In the genomic region with DNA sequence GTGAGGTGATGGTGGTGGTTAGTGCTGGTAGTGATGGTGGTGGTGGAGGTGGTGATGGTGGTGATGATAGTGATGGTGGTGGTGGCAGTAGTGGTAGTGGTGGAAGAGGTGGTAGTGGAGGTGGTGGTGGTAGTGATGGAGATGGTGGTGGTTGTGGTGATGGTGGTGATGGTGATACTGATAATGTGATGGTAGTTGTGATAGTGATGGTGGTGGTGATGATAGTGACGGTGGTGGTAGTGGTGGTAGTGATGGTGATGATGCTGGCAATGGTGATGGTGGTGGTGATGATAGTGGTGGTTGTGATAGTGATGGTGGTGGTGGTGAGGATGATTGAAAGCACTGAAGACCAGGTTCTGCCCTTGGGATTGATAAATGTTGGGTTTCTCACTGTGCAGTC, we compare ENCODE assay signal across 15 cellular contexts.
A peak's percentile ranks its signal among the peaks of the same experiment; 100 is the strongest.
DNase-seq lines count a peak whose midpoint lies in the region; ATAC-seq and TF ChIP-seq lines count a peak whose summit lies in the region.
"Had no signal": no experiment of that assay in that cellular context is flagged by ENCODE, and none has a peak within 500 bp of the region (broad histone marks: within the 10 kb centered on the region; RNA-seq: fewer than 3 reads in every experiment).

No MANE protein-coding gene starts in this region.

- no peak for DNase-seq in stimulated activated naive CD8-positive, alpha-beta T cell treated with anti-CD3 and anti-CD28 coated beads, Interleukin-15, Interleukin-2, amounts not matched to agents 100 U/mL and 50 U/mL, for 24 hours
- DNase-seq in IMR-90 (no peak), neural progenitor cell (ENCODE audit: low spot score) (no peak), NCI-H1694 (lab: John Stamatoyannopoulos, UW) (no peak), AG08395 (ENCODE audit: low spot score) (no peak)
- DNase-seq: ACHN; AML-193; Caco-2; CD4-positive, alpha-beta T cell; GM23248; KBM-7 had no signal

- no peak overlapping the region for H3K23ac ChIP-seq in IMR-90 (ENCODE audit: low read depth, low read length)

- H3K27me3 ChIP-seq in IMR-90 (ENCODE audit: control insufficient read depth, insufficient read depth, low read length) (peaks cover 3% of the 10 kb centered on the region; the same call in 1 of the 2 replicates), neural progenitor cell (no peaks in the 10 kb centered on the region)

- H3K4me2 ChIP-seq in IMR-90 (ENCODE audit: low read depth, low read length): no peak overlapping the region
- H3K4me2 ChIP-seq in neural progenitor cell: no peak overlapping the region

- TF ChIP-seq POLR2A in IMR-90 (IDR thresholded peaks at IDR 0.05; ENCODE audit: low read depth, low read length): no peak

- peak overlapping the region; percentile 9 for H3K27ac Mint-ChIP-seq in stimulated activated naive CD8-positive, alpha-beta T cell treated with anti-CD3 and anti-CD28 coated beads, Interleukin-15, Interleukin-2, amounts not matched to agents 100 ng/mL and 50 ng/mL, for 24 hours
- H3K27ac Mint-ChIP-seq in neural progenitor cell: peak overlapping the region; percentile 25
- H3K27ac Mint-ChIP-seq: CD4-positive, alpha-beta T cell had no signal

- no peaks in the 10 kb centered on the region for H3K4me1 Mint-ChIP-seq in stimulated activated naive CD8-positive, alpha-beta T cell treated with anti-CD3 and anti-CD28 coated beads, Interleukin-15, Interleukin-2, amounts not matched to agents 100 ng/mL and 50 ng/mL, for 24 hours (ENCODE audit: low read depth)
- H3K4me1 Mint-ChIP-seq in neural progenitor cell: peaks cover 22% of the 10 kb centered on the region

- BruUV-seq in IMR-90 (replicated peaks; lab: Mats Ljungman, UMichigan): no TSS peak

- H3K9me3 Mint-ChIP-seq in stimulated activated naive CD8-positive, alpha-beta T cell treated with anti-CD3 and anti-CD28 coated beads, Interleukin-15, Interleukin-2, amounts not matched to agents 100 ng/mL and 50 ng/mL, for 24 hours: no peaks in the 10 kb centered on the region
- H3K9me3 Mint-ChIP-seq in neural progenitor cell: peaks cover 4% of the 10 kb centered on the region

- no peak overlapping the region for H4K8ac ChIP-seq in IMR-90 (ENCODE audit: low read depth in 2 of 2, low read length in 2 of 2)

- H3K56ac ChIP-seq in IMR-90 (ENCODE audit: extremely low read depth, insufficient read depth, low read length): no peak overlapping the region

- no peak overlapping the region for H3K4me3 Mint-ChIP-seq in stimulated activated naive CD8-positive, alpha-beta T cell treated with anti-CD3 and anti-CD28 coated beads, Interleukin-15, Interleukin-2, amounts not matched to agents 100 ng/mL and 50 ng/mL, for 24 hours
- H3K4me3 Mint-ChIP-seq in neural progenitor cell: peak overlapping the region; percentile 39
- H3K4me3 Mint-ChIP-seq: CD4-positive, alpha-beta T cell had no signal

- no peaks in the 10 kb centered on the region; the same call in 1 of the 2 replicates for H3K9me1 ChIP-seq in IMR-90 (ENCODE audit: insufficient read depth, low read length)

- H4K5ac ChIP-seq in IMR-90 (ENCODE audit: low read depth, low read length): no peak overlapping the region

- no peak overlapping the region for H2BK15ac ChIP-seq in IMR-90 (ENCODE audit: low read depth, low read length)

- H2AK5ac ChIP-seq in IMR-90 (ENCODE audit: low read depth, low read length): no peak overlapping the region

- H3K4me1 ChIP-seq in IMR-90 (ENCODE audit: control insufficient read depth, insufficient read depth, low read length) (no peaks in the 10 kb centered on the region), neural progenitor cell (peaks cover 9% of the 10 kb centered on the region)
- H3K4me1 ChIP-seq: Caco-2 had no signal

- no peak overlapping the region for H3K27ac ChIP-seq in IMR-90 (ENCODE audit: insufficient read depth, low read length)
- H3K27ac ChIP-seq in neural progenitor cell: no peak overlapping the region
- H3K27ac ChIP-seq: C4-2B, GM23248 had no signal

- TF ChIP-seq RAD21 in IMR-90 (IDR thresholded peaks at IDR 0.05; ENCODE audit: low read length): no peak

- ATAC-seq in stimulated activated naive CD8-positive, alpha-beta T cell treated with anti-CD3 and anti-CD28 coated beads, Interleukin-15, Interleukin-2, amounts not matched to agents 100 U/mL and 50 U/mL, for 24 hours: no peak
- ATAC-seq in IMR-90 (ENCODE audit: low read depth) (no peak), GM21528 (IDR thresholded peaks at IDR 0.05; ENCODE audit: low FRiP score, unreplicated experiment) (no peak)
- ATAC-seq: HCT116 had no signal

- no peaks in the 10 kb centered on the region for H3F3A ChIP-seq in neural progenitor cell (ENCODE audit: low read depth)

- TF ChIP-seq CTCF in IMR-90 (conservative IDR thresholded peaks at IDR 0.05; ENCODE audit: low read depth, low read length) (no peak), neural progenitor cell (IDR thresholded peaks at IDR 0.05) (no peak)

- POLR2A ChIA-PET in IMR-90 (lab: Charles Lee; ENCODE audit: unreplicated experiment): no interaction called here

- H3K9ac ChIP-seq in IMR-90 (ENCODE audit: low read depth, low read length) (no peak overlapping the region), neural progenitor cell (no peak overlapping the region)
- H3K9ac ChIP-seq: GM23248 had no signal

- H3K4me3 ChIP-seq in IMR-90 (ENCODE audit: insufficient read depth, low read depth, low read length): no peak overlapping the region
- H3K4me3 ChIP-seq in neural progenitor cell: no peak overlapping the region
- H3K4me3 ChIP-seq: GM23248 had no signal

- no peak overlapping the region for H2BK20ac ChIP-seq in IMR-90 (ENCODE audit: low read depth, low read length)

- H4K20me1 ChIP-seq in IMR-90 (ENCODE audit: insufficient read depth, low read length) (no peaks in the 10 kb centered on the region), neural progenitor cell (ENCODE audit: low read depth) (no peaks in the 10 kb centered on the region)

- no peaks in the 10 kb centered on the region for H3K79me2 ChIP-seq in neural progenitor cell (ENCODE audit: low read depth)

- no peak overlapping the region for H2AK9ac ChIP-seq in IMR-90 (replicated peaks; ENCODE audit: low read depth, low read length, poor library complexity)

- in situ Hi-C loops in IMR-90 (cut with MboI; ENCODE audit: low sequenced_read_pairs): no loop called here

- dilution Hi-C loops in IMR-90 (cut with HindIII; ENCODE audit: low sequenced_read_pairs, unreplicated experiment): no loop called here

- H3K14ac ChIP-seq in IMR-90 (replicated peaks; ENCODE audit: low read depth, low read length): no peak overlapping the region

- H2BK120ac ChIP-seq in IMR-90 (ENCODE audit: low read depth, low read length): no peak overlapping the region

- CTCF ChIA-PET in IMR-90 (lab: Yijun Ruan, JAX): no interaction called here

- H3K36me3 Mint-ChIP-seq in stimulated activated naive CD8-positive, alpha-beta T cell treated with anti-CD3 and anti-CD28 coated beads, Interleukin-15, Interleukin-2, amounts not matched to agents 100 ng/mL and 50 ng/mL, for 24 hours (ENCODE audit: low read depth): no peaks in the 10 kb centered on the region
- no peaks in the 10 kb centered on the region for H3K36me3 Mint-ChIP-seq in neural progenitor cell

- no peak overlapping the region for H2AFZ ChIP-seq in IMR-90 (replicated peaks; ENCODE audit: low read length, poor library complexity)
- no peak overlapping the region for H2AFZ ChIP-seq in neural progenitor cell (replicated peaks)
- H2AFZ ChIP-seq: GM23248 had no signal

- H2BK5ac ChIP-seq in IMR-90 (ENCODE audit: low read depth, low read length, poor library complexity, severe bottlenecking): peak overlapping the region; percentile 19

- H3K27me3 Mint-ChIP-seq in stimulated activated naive CD8-positive, alpha-beta T cell treated with anti-CD3 and anti-CD28 coated beads, Interleukin-15, Interleukin-2, amounts not matched to agents 100 ng/mL and 50 ng/mL, for 24 hours: no peaks in the 10 kb centered on the region
- H3K27me3 Mint-ChIP-seq in neural progenitor cell (ENCODE audit: insufficient read depth, low read depth): peaks cover 10% of the 10 kb centered on the region
- H3K27me3 Mint-ChIP-seq: CD4-positive, alpha-beta T cell had no signal

- H3K36me3 ChIP-seq in IMR-90 (ENCODE audit: control insufficient read depth, insufficient read depth, low read length): no peaks in the 10 kb centered on the region
- no peaks in the 10 kb centered on the region for H3K36me3 ChIP-seq in neural progenitor cell

- no peak overlapping the region for H4K91ac ChIP-seq in IMR-90 (ENCODE audit: insufficient read depth, low read depth, low read length)

- H3K9me3 ChIP-seq in IMR-90 (ENCODE audit: control insufficient read depth, insufficient read depth, low read length) (no peaks in the 10 kb centered on the region), neural progenitor cell (ENCODE audit: low read depth) (no peaks in the 10 kb centered on the region)
- H3K9me3 ChIP-seq: Caco-2 had no signal

- WGBS in IMR-90 (ENCODE audit: extremely low coverage in 2 of 2, insufficient read length in 1 of 2), 2 experiments: 0% methylated on average over 1 of the region's 1 CpG; no CpG with 5 or more reads in 1 of the 2 experiments

- H3K18ac ChIP-seq in IMR-90 (ENCODE audit: low read depth, low read length): no peak overlapping the region

- H3K79me1 ChIP-seq in IMR-90 (ENCODE audit: low read depth in 1 of 2, low read length in 2 of 2): no peaks in the 10 kb centered on the region

- intact Hi-C loops in IMR-90 (cut with micrococcal nuclease): no loop called here

- H3K4ac ChIP-seq in IMR-90 (ENCODE audit: low read depth, low read length): no peak overlapping the region

TF ChIP-seq in IMR-90, 13 proteins besides CTCF, POLR2A, EP300 and RAD21 (continues in another document):
- TF ChIP-seq SMC3 (IDR thresholded peaks at IDR 0.05; ENCODE audit: low read depth, low read length) (no peak), RCOR1 (IDR thresholded peaks at IDR 0.05; ENCODE audit: insufficient replicate concordance, low read length) (no peak), FOS (IDR thresholded peaks at IDR 0.05; ENCODE audit: low read depth, low read length) (no peak), CEBPB (IDR thresholded peaks at IDR 0.05; ENCODE audit: low read depth, low read length) (no peak), MXI1 (IDR thresholded peaks at IDR 0.05; ENCODE audit: borderline replicate concordance, low read depth, low read length) (no peak), MAZ (IDR thresholded peaks at IDR 0.05; ENCODE audit: borderline replicate concordance, low read depth, low read length) (no peak), MAFK (IDR thresholded peaks at IDR 0.05; ENCODE audit: low read depth, low read length) (no peak), CHD1 (IDR thresholded peaks at IDR 0.05; ENCODE audit: low read depth, low read length) (no peak)
- TF ChIP-seq, protein P1, sequence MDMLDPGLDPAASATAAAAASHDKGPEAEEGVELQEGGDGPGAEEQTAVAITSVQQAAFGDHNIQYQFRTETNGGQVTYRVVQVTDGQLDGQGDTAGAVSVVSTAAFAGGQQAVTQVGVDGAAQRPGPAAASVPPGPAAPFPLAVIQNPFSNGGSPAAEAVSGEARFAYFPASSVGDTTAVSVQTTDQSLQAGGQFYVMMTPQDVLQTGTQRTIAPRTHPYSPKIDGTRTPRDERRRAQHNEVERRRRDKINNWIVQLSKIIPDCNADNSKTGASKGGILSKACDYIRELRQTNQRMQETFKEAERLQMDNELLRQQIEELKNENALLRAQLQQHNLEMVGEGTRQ (IDR thresholded peaks at IDR 0.05; ENCODE audit: low read depth, low read length): no peak
